Comparison of ENCODE assay signal across 9 cellular contexts in the genomic region with DNA sequence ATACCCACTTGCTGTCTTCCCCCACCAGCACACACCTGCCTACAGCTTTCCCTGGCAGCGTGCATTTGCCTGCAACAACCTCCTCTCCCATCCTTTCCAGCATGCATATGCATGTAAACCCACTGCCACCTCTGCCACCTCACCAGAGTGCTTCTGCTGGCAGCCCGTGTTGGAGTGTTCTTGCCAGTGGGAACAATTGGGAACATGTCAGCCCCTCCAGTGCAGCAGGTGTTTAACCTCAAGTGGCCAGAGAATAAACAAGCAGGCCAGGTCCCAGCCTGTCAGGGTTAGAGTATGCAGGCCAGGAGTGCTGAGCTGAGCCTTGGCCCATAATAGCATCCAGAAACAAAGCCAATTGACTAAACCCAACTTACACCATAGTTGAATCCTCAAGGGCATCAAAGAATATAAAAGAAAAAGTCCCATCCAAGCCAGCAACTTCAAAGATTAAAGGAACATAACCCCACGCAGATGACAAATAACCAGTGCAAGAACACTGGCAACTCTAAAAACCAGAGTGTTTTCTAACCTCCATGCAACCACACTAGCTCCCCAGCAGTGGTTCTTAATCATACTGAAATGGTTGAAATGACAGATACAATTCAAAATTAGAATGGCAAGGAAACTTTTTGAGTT.
DNase-seq lines count a peak whose midpoint lies in the region; ATAC-seq, FAIRE-seq and TF ChIP-seq lines count a peak whose summit lies in the region.
"Had no signal": no experiment of that assay in that cellular context is flagged by ENCODE, and none has a peak within 500 bp of the region (broad histone marks: within the 10 kb centered on the region; RNA-seq: fewer than 3 reads in every experiment).

No MANE protein-coding gene starts in this region.

- peak overlapping the region; percentile 90 for H3K27ac Mint-ChIP-seq in T-helper 1 cell treated with Interleukin-12 subunit alpha and Interleukin-12 subunit beta and Interleukin-4 antibody, amounts not matched to agents 30 μg/mL and 1 μg/mL, for 36 hours
- no peak overlapping the region for H3K27ac Mint-ChIP-seq in progenitor cell of endocrine pancreas

- peak overlapping the region; percentile 32 for H3K4me3 Mint-ChIP-seq in T-helper 1 cell treated with Interleukin-12 subunit alpha and Interleukin-12 subunit beta and Interleukin-4 antibody, amounts not matched to agents 30 μg/mL and 1 μg/mL, for 36 hours
- H3K4me3 Mint-ChIP-seq in progenitor cell of endocrine pancreas (ENCODE audit: low read depth): no peak overlapping the region

- ATAC-seq in GM19397 (IDR thresholded peaks at IDR 0.05; ENCODE audit: unreplicated experiment): peak; percentile 78
- ATAC-seq in HG03097 (IDR thresholded peaks at IDR 0.05; ENCODE audit: low FRiP score, unreplicated experiment): peak; percentile 75

- no peak for FAIRE-seq in RCC 7860 (lab: Jason Lieb, UNC)

- in situ Hi-C loops in GM13977 (cut with MboI; ENCODE audit: low pct_unique_long_range_greater_than_20kb, low sequenced_read_pairs, unreplicated experiment): no loop called here

- peaks cover 40% of the 10 kb centered on the region for H3K9me3 Mint-ChIP-seq in T-helper 1 cell treated with Interleukin-12 subunit alpha and Interleukin-12 subunit beta and Interleukin-4 antibody, amounts not matched to agents 30 μg/mL and 1 μg/mL, for 36 hours
- peaks cover 10% of the 10 kb centered on the region for H3K9me3 Mint-ChIP-seq in progenitor cell of endocrine pancreas (ENCODE audit: low read depth)

- H3K36me3 Mint-ChIP-seq in T-helper 1 cell treated with Interleukin-12 subunit alpha and Interleukin-12 subunit beta and Interleukin-4 antibody, amounts not matched to agents 30 μg/mL and 1 μg/mL, for 36 hours (ENCODE audit: low read depth): peaks cover 27% of the 10 kb centered on the region
- no peaks in the 10 kb centered on the region for H3K36me3 Mint-ChIP-seq in progenitor cell of endocrine pancreas (ENCODE audit: insufficient read depth)

- TF ChIP-seq CTCF in GM13977 (IDR thresholded peaks at IDR 0.05; ENCODE audit: extremely low read depth, insufficient read depth, missing control alignments): no peak
- no peak for TF ChIP-seq CTCF in progenitor cell of endocrine pancreas (IDR thresholded peaks at IDR 0.05; ENCODE audit: unreplicated experiment)

- peak; percentile 14 for DNase-seq in GM13977 (ENCODE audit: low spot score)
- no peak for DNase-seq in progenitor cell of endocrine pancreas (ENCODE audit: low spot score, unreplicated experiment)
- DNase-seq in D341Med (ENCODE audit: low spot score): no peak
- DNase-seq in RCC 7860 (ENCODE audit: low spot score): no peak
- no peak for DNase-seq in SIG-M5 treated with dmso at 0.1 percent for 504 hours (lab: John Stamatoyannopoulos, UW; ENCODE audit: unreplicated experiment)
- DNase-seq: NCI-H446 treated with DMSO at 0.1 percent for 48 hours had no signal

- peaks cover 56% of the 10 kb centered on the region for H3K4me1 Mint-ChIP-seq in T-helper 1 cell treated with Interleukin-12 subunit alpha and Interleukin-12 subunit beta and Interleukin-4 antibody, amounts not matched to agents 30 μg/mL and 1 μg/mL, for 36 hours (ENCODE audit: low read depth)
- H3K4me1 Mint-ChIP-seq in progenitor cell of endocrine pancreas (ENCODE audit: low read depth): no peaks in the 10 kb centered on the region

- H3K27me3 Mint-ChIP-seq in T-helper 1 cell treated with Interleukin-12 subunit alpha and Interleukin-12 subunit beta and Interleukin-4 antibody, amounts not matched to agents 30 μg/mL and 1 μg/mL, for 36 hours (ENCODE audit: low read depth): no peaks in the 10 kb centered on the region
- H3K27me3 Mint-ChIP-seq in progenitor cell of endocrine pancreas: no peaks in the 10 kb centered on the region
